Comparison of ENCODE assay signal across 1 cellular context in genomic region chr6:134111062-134111677, GRCh38.
TF ChIP-seq lines count a peak whose summit lies in the region.

No MANE protein-coding gene starts in this region.

TF ChIP-seq in HCT116, 20 proteins besides CTCF, POLR2A, EP300 and RAD21 (continued from another document):
- TF ChIP-seq SIN3A (IDR thresholded peaks at IDR 0.05; ENCODE audit: low read depth) (no peak), POLR2AphosphoS5 (IDR thresholded peaks at IDR 0.05; ENCODE audit: low read depth, low read length) (no peak), FOSL1 (IDR thresholded peaks at IDR 0.05; ENCODE audit: low read depth) (no peak), EZH2phosphoT487 (IDR thresholded peaks at IDR 0.05; ENCODE audit: borderline replicate concordance) (no peak), ZFX (IDR thresholded peaks at IDR 0.05) (no peak), CEBPB (IDR thresholded peaks at IDR 0.05; ENCODE audit: low read depth) (no peak), EGR1 (IDR thresholded peaks at IDR 0.05; ENCODE audit: low read depth) (no peak), MAX (IDR thresholded peaks at IDR 0.05) (no peak), EZH2 (IDR thresholded peaks at IDR 0.05) (no peak), SP1 (IDR thresholded peaks at IDR 0.05; ENCODE audit: low read depth) (0 out of 2 replicates have a peak, but pooled peaks have one; percentile 10), YY1 (IDR thresholded peaks at IDR 0.05; ENCODE audit: extremely low read depth, insufficient replicate concordance, low read depth, low read length) (peak; percentile 13), SRF (IDR thresholded peaks at IDR 0.05; ENCODE audit: low read depth) (no peak)
- TF ChIP-seq, protein P1, sequence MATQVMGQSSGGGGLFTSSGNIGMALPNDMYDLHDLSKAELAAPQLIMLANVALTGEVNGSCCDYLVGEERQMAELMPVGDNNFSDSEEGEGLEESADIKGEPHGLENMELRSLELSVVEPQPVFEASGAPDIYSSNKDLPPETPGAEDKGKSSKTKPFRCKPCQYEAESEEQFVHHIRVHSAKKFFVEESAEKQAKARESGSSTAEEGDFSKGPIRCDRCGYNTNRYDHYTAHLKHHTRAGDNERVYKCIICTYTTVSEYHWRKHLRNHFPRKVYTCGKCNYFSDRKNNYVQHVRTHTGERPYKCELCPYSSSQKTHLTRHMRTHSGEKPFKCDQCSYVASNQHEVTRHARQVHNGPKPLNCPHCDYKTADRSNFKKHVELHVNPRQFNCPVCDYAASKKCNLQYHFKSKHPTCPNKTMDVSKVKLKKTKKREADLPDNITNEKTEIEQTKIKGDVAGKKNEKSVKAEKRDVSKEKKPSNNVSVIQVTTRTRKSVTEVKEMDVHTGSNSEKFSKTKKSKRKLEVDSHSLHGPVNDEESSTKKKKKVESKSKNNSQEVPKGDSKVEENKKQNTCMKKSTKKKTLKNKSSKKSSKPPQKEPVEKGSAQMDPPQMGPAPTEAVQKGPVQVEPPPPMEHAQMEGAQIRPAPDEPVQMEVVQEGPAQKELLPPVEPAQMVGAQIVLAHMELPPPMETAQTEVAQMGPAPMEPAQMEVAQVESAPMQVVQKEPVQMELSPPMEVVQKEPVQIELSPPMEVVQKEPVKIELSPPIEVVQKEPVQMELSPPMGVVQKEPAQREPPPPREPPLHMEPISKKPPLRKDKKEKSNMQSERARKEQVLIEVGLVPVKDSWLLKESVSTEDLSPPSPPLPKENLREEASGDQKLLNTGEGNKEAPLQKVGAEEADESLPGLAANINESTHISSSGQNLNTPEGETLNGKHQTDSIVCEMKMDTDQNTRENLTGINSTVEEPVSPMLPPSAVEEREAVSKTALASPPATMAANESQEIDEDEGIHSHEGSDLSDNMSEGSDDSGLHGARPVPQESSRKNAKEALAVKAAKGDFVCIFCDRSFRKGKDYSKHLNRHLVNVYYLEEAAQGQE (IDR thresholded peaks at IDR 0.05; ENCODE audit: low read depth) = no peak
TF ChIP-seq in HCT116: peak in this region for 3.
